1 cellular context compared by ENCODE assay signal in genomic region chr10:102393411-102394078, GRCh38.
TF ChIP-seq lines count a peak whose summit lies in the region.

No MANE protein-coding gene starts in this region.

TF ChIP-seq in WTC11, 78 proteins besides CTCF, POLR2A, EP300 and RAD21 (continued from another document):
- TF ChIP-seq ZNF512 (CRISPR knock-in tag; IDR thresholded peaks at IDR 0.05; ENCODE audit: borderline replicate concordance), result no peak
- TF ChIP-seq, protein P1, sequence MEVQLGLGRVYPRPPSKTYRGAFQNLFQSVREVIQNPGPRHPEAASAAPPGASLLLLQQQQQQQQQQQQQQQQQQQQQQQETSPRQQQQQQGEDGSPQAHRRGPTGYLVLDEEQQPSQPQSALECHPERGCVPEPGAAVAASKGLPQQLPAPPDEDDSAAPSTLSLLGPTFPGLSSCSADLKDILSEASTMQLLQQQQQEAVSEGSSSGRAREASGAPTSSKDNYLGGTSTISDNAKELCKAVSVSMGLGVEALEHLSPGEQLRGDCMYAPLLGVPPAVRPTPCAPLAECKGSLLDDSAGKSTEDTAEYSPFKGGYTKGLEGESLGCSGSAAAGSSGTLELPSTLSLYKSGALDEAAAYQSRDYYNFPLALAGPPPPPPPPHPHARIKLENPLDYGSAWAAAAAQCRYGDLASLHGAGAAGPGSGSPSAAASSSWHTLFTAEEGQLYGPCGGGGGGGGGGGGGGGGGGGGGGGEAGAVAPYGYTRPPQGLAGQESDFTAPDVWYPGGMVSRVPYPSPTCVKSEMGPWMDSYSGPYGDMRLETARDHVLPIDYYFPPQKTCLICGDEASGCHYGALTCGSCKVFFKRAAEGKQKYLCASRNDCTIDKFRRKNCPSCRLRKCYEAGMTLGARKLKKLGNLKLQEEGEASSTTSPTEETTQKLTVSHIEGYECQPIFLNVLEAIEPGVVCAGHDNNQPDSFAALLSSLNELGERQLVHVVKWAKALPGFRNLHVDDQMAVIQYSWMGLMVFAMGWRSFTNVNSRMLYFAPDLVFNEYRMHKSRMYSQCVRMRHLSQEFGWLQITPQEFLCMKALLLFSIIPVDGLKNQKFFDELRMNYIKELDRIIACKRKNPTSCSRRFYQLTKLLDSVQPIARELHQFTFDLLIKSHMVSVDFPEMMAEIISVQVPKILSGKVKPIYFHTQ (CRISPR knock-in tag; IDR thresholded peaks at IDR 0.05), result no peak
- TF ChIP-seq PRRX2 (CRISPR knock-in tag; IDR thresholded peaks at IDR 0.05), result no peak
- TF ChIP-seq OVOL2 (CRISPR knock-in tag; IDR thresholded peaks at IDR 0.05; ENCODE audit: borderline replicate concordance), result no peak
- no peak for TF ChIP-seq ERG (CRISPR knock-in tag; IDR thresholded peaks at IDR 0.05)
- no peak for TF ChIP-seq RORB (CRISPR knock-in tag; IDR thresholded peaks at IDR 0.05)
- no peak for TF ChIP-seq ATF1 (CRISPR knock-in tag; IDR thresholded peaks at IDR 0.05)
- TF ChIP-seq, protein P2, sequence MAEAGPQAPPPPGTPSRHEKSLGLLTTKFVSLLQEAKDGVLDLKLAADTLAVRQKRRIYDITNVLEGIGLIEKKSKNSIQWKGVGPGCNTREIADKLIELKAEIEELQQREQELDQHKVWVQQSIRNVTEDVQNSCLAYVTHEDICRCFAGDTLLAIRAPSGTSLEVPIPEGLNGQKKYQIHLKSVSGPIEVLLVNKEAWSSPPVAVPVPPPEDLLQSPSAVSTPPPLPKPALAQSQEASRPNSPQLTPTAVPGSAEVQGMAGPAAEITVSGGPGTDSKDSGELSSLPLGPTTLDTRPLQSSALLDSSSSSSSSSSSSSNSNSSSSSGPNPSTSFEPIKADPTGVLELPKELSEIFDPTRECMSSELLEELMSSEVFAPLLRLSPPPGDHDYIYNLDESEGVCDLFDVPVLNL (CRISPR knock-in tag; IDR thresholded peaks at IDR 0.05; ENCODE audit: borderline replicate concordance, low read depth), result no peak
- no peak for TF ChIP-seq ZNF317 (CRISPR knock-in tag; IDR thresholded peaks at IDR 0.05; ENCODE audit: borderline replicate concordance, low read depth)
